12 cellular contexts compared by ENCODE assay signal in genomic region chr13:111031531-111031961, GRCh38.
DNase-seq lines count a peak whose midpoint lies in the region; FAIRE-seq and TF ChIP-seq lines count a peak whose summit lies in the region.
"Had no signal": no experiment of that assay in that cellular context is flagged by ENCODE, and none has a peak within 500 bp of the region (broad histone marks: within the 10 kb centered on the region; RNA-seq: fewer than 3 reads in every experiment).

No MANE protein-coding gene starts in this region.

- H3K9ac ChIP-seq in mammary epithelial cell (ENCODE audit: insufficient read depth, low read length) = no peak overlapping the region

- CTCF ChIA-PET in activated naive CD4-positive, alpha-beta T cell treated with anti-CD3 and anti-CD28 coated beads, Interleukin-2, amount 10 ng/mL, durations not matched to agents 7 days and 5 days (lab: Charles Lee) = no interaction called here
- CTCF ChIA-PET in activated naive CD4-positive, alpha-beta T cell treated with anti-CD3 and anti-CD28 coated beads for 36 hours (lab: Charles Lee) = no interaction called here
- CTCF ChIA-PET in mammary epithelial cell (lab: Charles Lee; ENCODE audit: low non-redundant PET) = no interaction called here

- dilution Hi-C loops in mammary epithelial cell (cut with HindIII; ENCODE audit: low sequenced_read_pairs) = loop anchor here (5.0 kb wide), 1 partner anchor 164 kb away; no protein-coding TSS in a partner anchor

- H3K4me1 ChIP-seq in mammary epithelial cell (ENCODE audit: insufficient read depth, low read length) = peaks cover 31% of the 10 kb centered on the region
- H3K4me1 ChIP-seq: BE2C had no signal

- peaks cover 59% of the 10 kb centered on the region for H3K27me3 Mint-ChIP-seq in activated naive CD4-positive, alpha-beta T cell treated with anti-CD3 and anti-CD28 coated beads, Interleukin-2, amount 10 ng/mL, durations not matched to agents 7 days and 5 days
- peaks cover 23% of the 10 kb centered on the region for H3K27me3 Mint-ChIP-seq in activated naive CD4-positive, alpha-beta T cell treated with anti-CD3 and anti-CD28 coated beads for 36 hours (ENCODE audit: low read depth)

- no peaks in the 10 kb centered on the region for H3K36me3 Mint-ChIP-seq in activated naive CD4-positive, alpha-beta T cell treated with anti-CD3 and anti-CD28 coated beads, Interleukin-2, amount 10 ng/mL, durations not matched to agents 7 days and 5 days
- H3K36me3 Mint-ChIP-seq in activated naive CD4-positive, alpha-beta T cell treated with anti-CD3 and anti-CD28 coated beads for 36 hours (ENCODE audit: low read depth) = no peaks in the 10 kb centered on the region
- H3K36me3 Mint-ChIP-seq: WTC11 had no signal

- no peaks in the 10 kb centered on the region for H3K27me3 ChIP-seq in mammary epithelial cell (ENCODE audit: insufficient read depth, low read length)

- no peak overlapping the region for H3K4me3 ChIP-seq in mammary epithelial cell (replicated peaks in 1 of 3; ENCODE audit: insufficient read depth in 1 of 3, low read depth in 2 of 3, low read length in 3 of 3)
- H3K4me3 ChIP-seq: GM12878 had no signal

- H3K4me2 ChIP-seq in mammary epithelial cell (ENCODE audit: insufficient read depth, low read depth, low read length) = no peak overlapping the region

- FAIRE-seq in RCC 7860 (lab: Jason Lieb, UNC) = no peak
- FAIRE-seq: GM12878 had no signal

- H4K20me1 ChIP-seq in mammary epithelial cell (ENCODE audit: insufficient read depth, low read length) = no peaks in the 10 kb centered on the region

- no TSS peak for BruUV-seq in mammary epithelial cell (replicated peaks; lab: Mats Ljungman, UMichigan)

- no peaks in the 10 kb centered on the region for H3K79me2 ChIP-seq in mammary epithelial cell (ENCODE audit: insufficient read depth, low read length)

- 53% methylated on average over 8 of the region's 8 CpGs for WGBS in mammary epithelial cell (ENCODE audit: low coverage, missing lambda C conversion rate)

- no peaks in the 10 kb centered on the region for H3K36me3 ChIP-seq in mammary epithelial cell (ENCODE audit: insufficient read depth, low read length)
- H3K36me3 ChIP-seq: BE2C, neutrophil had no signal

- no peak overlapping the region for H2AFZ ChIP-seq in mammary epithelial cell (ENCODE audit: low read depth, low read length)

- no peaks in the 10 kb centered on the region for H3K9me3 Mint-ChIP-seq in activated naive CD4-positive, alpha-beta T cell treated with anti-CD3 and anti-CD28 coated beads, Interleukin-2, amount 10 ng/mL, durations not matched to agents 7 days and 5 days
- no peaks in the 10 kb centered on the region for H3K9me3 Mint-ChIP-seq in activated naive CD4-positive, alpha-beta T cell treated with anti-CD3 and anti-CD28 coated beads for 36 hours
- H3K9me3 Mint-ChIP-seq: WTC11 had no signal

- no peak overlapping the region for H3K4me3 Mint-ChIP-seq in activated naive CD4-positive, alpha-beta T cell treated with anti-CD3 and anti-CD28 coated beads, Interleukin-2, amount 10 ng/mL, durations not matched to agents 7 days and 5 days
- H3K4me3 Mint-ChIP-seq in activated naive CD4-positive, alpha-beta T cell treated with anti-CD3 and anti-CD28 coated beads for 36 hours = no peak overlapping the region
- H3K4me3 Mint-ChIP-seq: WTC11 had no signal

- H3K9me3 ChIP-seq in mammary epithelial cell (replicated peaks; ENCODE audit: insufficient read depth, low read length) = no peaks in the 10 kb centered on the region
- H3K9me3 ChIP-seq: BE2C, neutrophil had no signal

- H3K27ac ChIP-seq in mammary epithelial cell (ENCODE audit: insufficient read depth, low read depth, low read length) = no peak overlapping the region
- H3K27ac ChIP-seq: neutrophil had no signal

- intact Hi-C loops in activated naive CD4-positive, alpha-beta T cell treated with anti-CD3 and anti-CD28 coated beads for 36 hours (cut with micrococcal nuclease) = no loop called here
- intact Hi-C loops in mammary epithelial cell (cut with micrococcal nuclease) (no loop called here), cardiac septum (cut with DNase I) (loop anchor here (5.0 kb wide), 1 partner anchor 109 kb away; no protein-coding TSS in a partner anchor)

- in situ Hi-C loops in mammary epithelial cell (cut with MboI; ENCODE audit: low sequenced_read_pairs in 2 of 2) = loop anchor here in 1 of 2 donors (10.0 kb wide), 1 partner anchor 87 kb away; no protein-coding TSS in a partner anchor

- H3K4me1 Mint-ChIP-seq in activated naive CD4-positive, alpha-beta T cell treated with anti-CD3 and anti-CD28 coated beads, Interleukin-2, amount 10 ng/mL, durations not matched to agents 7 days and 5 days = no peaks in the 10 kb centered on the region
- no peaks in the 10 kb centered on the region for H3K4me1 Mint-ChIP-seq in activated naive CD4-positive, alpha-beta T cell treated with anti-CD3 and anti-CD28 coated beads for 36 hours (ENCODE audit: low read depth)
- H3K4me1 Mint-ChIP-seq: WTC11 had no signal

- no peak for TF ChIP-seq CTCF in mammary epithelial cell (conservative IDR thresholded peaks at IDR 0.05 in 1 of 2, IDR thresholded peaks at IDR 0.05 in 1 of 2; ENCODE audit: extremely low read depth in 1 of 2, insufficient read depth in 1 of 2, low read depth in 1 of 2, low read length in 2 of 2)

- peak overlapping the region; percentile 75 for H3K27ac Mint-ChIP-seq in activated naive CD4-positive, alpha-beta T cell treated with anti-CD3 and anti-CD28 coated beads, Interleukin-2, amount 10 ng/mL, durations not matched to agents 7 days and 5 days
- H3K27ac Mint-ChIP-seq in activated naive CD4-positive, alpha-beta T cell treated with anti-CD3 and anti-CD28 coated beads for 36 hours = no peak overlapping the region
- H3K27ac Mint-ChIP-seq: WTC11 had no signal

- DNase-seq in activated naive CD4-positive, alpha-beta T cell treated with anti-CD3 and anti-CD28 coated beads, Interleukin-2, amount 10 ng/mL, durations not matched to agents 7 days and 5 days = no peak
- DNase-seq in activated naive CD4-positive, alpha-beta T cell treated with anti-CD3 and anti-CD28 coated beads for 36 hours = no peak
- DNase-seq in RCC 7860 (ENCODE audit: low spot score) (peak; percentile 71), mammary epithelial cell (peak; percentile 78), cardiac septum (ENCODE audit: low spot score) (no peak), NCI-H1105 treated with DMSO at 0.1 percent for 48 hours (lab: John Stamatoyannopoulos, UW) (no peak), HuH-7.5 (ENCODE audit: low spot score) (no peak)
- DNase-seq in stimulated activated CD4-positive, alpha-beta T cell treated with anti-CD3 and anti-CD28 coated beads, Interleukin-4, amount 100 ng/mL, for 24 hours = peak; percentile 36
- DNase-seq: BE2C had no signal

Comparison
In these comparisons a context has a peak if more than half of its experiments do, and no peak if none do; other contexts are left out.
1. DNase-seq: peak in RCC 7860 (single experiment), mammary epithelial cell (single experiment) and stimulated activated CD4-positive, alpha-beta T cell treated with anti-CD3 and anti-CD28 coated beads, Interleukin-4, amount 100 ng/mL, for 24 hours (single experiment); none in activated naive CD4-positive, alpha-beta T cell treated with anti-CD3 and anti-CD28 coated beads, Interleukin-2, amount 10 ng/mL, durations not matched to agents 7 days and 5 days (single experiment), activated naive CD4-positive, alpha-beta T cell treated with anti-CD3 and anti-CD28 coated beads for 36 hours (single experiment), cardiac septum (single experiment), NCI-H1105 treated with DMSO at 0.1 percent for 48 hours (single experiment) and HuH-7.5 (single experiment).